ENCODE assay signal across 8 cellular contexts in the genomic region with DNA sequence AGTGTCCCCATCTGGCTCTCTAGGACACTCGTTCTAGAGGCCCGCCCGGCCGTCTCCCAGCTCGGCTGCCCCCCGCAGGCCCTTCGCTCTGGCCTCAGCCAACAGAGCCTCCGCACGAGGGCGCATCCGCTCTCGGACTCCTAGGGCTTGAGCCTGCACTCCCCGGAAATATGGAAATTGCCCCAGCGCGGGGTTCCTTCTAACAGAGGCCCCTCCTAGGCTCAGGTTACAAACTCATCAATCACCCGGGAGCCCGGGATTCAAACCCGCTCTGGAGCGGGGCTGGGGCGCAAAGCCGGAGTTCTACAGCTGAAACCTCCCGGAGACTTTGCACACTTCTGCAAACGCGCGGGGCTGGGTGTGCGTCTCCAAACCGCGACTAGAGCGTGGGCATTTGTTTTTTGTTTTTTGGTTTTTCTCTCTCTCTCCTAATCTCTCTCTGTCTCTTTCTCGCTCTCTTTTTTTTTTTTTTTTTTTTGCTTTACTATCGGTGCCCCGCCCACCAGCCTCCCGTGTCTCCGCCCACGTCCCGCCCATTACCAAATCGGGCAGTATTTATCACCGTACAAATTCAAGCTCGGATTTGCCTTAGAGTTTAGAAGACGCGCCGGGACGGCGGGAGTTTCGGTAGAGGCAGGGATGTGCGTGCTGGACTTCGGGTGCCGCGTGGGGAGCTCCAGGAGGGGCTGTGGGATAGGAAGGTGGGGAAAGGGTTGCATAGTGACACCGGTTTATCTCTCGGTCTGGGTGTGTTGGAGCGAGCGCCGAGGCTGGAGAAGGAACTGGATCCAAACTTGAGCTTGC. TPM values are rescaled to one million over a fixed set of nuclear protein-coding genes. Genes with fewer than 3 reads are reported as not detected.
DNase-seq lines count a peak whose midpoint lies in the region; TF ChIP-seq lines count a peak whose summit lies in the region.

No MANE protein-coding gene starts in this region.

- H3K9ac ChIP-seq in subcutaneous abdominal adipose tissue (ENCODE audit: low read length in 5 of 5) = no peak overlapping the region

- peaks cover 65% of the 10 kb centered on the region for H3K27me3 ChIP-seq in mononuclear cell (ENCODE audit: insufficient read depth, low read length)
- peaks cover 65 to 93% (median 77%) of the 10 kb centered on the region in 5 donors for H3K27me3 ChIP-seq in subcutaneous abdominal adipose tissue (ENCODE audit: control insufficient read depth in 5 of 5, insufficient read depth in 4 of 5, low read length in 5 of 5)

- H3K9me3 ChIP-seq in mononuclear cell (ENCODE audit: low read depth, low read length) (no peaks in the 10 kb centered on the region), subcutaneous abdominal adipose tissue (ENCODE audit: control insufficient read depth in 5 of 5, low read length in 5 of 5) (no peaks in the 10 kb centered on the region)

- peak overlapping the region; percentile 75 for H3K27ac ChIP-seq in epithelial cell of prostate
- H3K27ac ChIP-seq in subcutaneous abdominal adipose tissue (ENCODE audit: low read depth, low read length) = no peak overlapping the region

- TF ChIP-seq CTCF in LNCaP clone FGC (IDR thresholded peaks at IDR 0.05; ENCODE audit: control insufficient read depth, extremely low read depth, insufficient read depth) = peak; percentile 49

- peak; percentile 98 for DNase-seq in EL
- DNase-seq in LNCaP clone FGC (ENCODE audit: low read depth) = peak; percentile 8
- peak; percentile 34 to 37 for DNase-seq in activated CD4-positive, alpha-beta T cell treated with anti-CD3 and anti-CD28 coated beads, Interleukin-2, amount 50 U/mL, for 4 hours
- peak; percentile 51 for DNase-seq in epithelial cell of prostate (ENCODE audit: low read depth, low spot score)
- no peak for DNase-seq in NK-92 treated with Interleukin-12 subunit alpha and Interleukin-12 subunit beta, amount 100 ng/mL, for 24 hours (lab: John Stamatoyannopoulos, UW)
- DNase-seq in NCI-H446 (lab: John Stamatoyannopoulos, UW) = no peak

- H3K36me3 ChIP-seq in subcutaneous abdominal adipose tissue (ENCODE audit: control insufficient read depth in 5 of 5, insufficient read depth in 5 of 5, low read length in 5 of 5) = no peaks in the 10 kb centered on the region

- H3K4me1 ChIP-seq in mononuclear cell (ENCODE audit: insufficient read depth, low read length) (peaks cover 12% of the 10 kb centered on the region), subcutaneous abdominal adipose tissue (ENCODE audit: control insufficient read depth in 5 of 5, insufficient read depth in 5 of 5, low read length in 5 of 5) (peaks cover 0 to 17% (median 8%) of the 10 kb centered on the region in 5 donors)

- H3K4me3 ChIP-seq in LNCaP clone FGC (ENCODE audit: low read depth, low read length) (peak overlapping the region; percentile 40), mononuclear cell (ENCODE audit: low read length) (peak overlapping the region; percentile 23), subcutaneous abdominal adipose tissue (ENCODE audit: low read depth in 1 of 5, low read length in 5 of 5) (peak overlapping the region in 4 of 5 donors; percentile 22 to 39 (median 36))

RNA-seq across cellular contexts. Expression of gene FOXL1, which starts 2.4 kb away (rescaled TPM):
- not detected for total RNA-seq in mononuclear cell

RNA-seq across cellular contexts. Expression of gene FOXC2, which starts 9.3 kb away (rescaled TPM):
- not detected for total RNA-seq in mononuclear cell

RNA-seq across cellular contexts. Expression of gene MTHFSD, which starts 20.9 kb away (rescaled TPM):
- total RNA-seq in mononuclear cell = 3.3 TPM

Comparison
In these comparisons a context has a peak if more than half of its experiments do, and no peak if none do; other contexts are left out.
1. DNase-seq: peak in EL (single experiment), LNCaP clone FGC (single experiment), activated CD4-positive, alpha-beta T cell treated with anti-CD3 and anti-CD28 coated beads, Interleukin-2, amount 50 U/mL, for 4 hours (2 of 2) and epithelial cell of prostate (single experiment); none in NK-92 treated with Interleukin-12 subunit alpha and Interleukin-12 subunit beta, amount 100 ng/mL, for 24 hours (single experiment) and NCI-H446 (0 of 2).
2. Peak in every context shown above with its lines, with median percentiles within 50 percentile points of each other: H3K4me3 ChIP-seq.